In the genomic region with DNA sequence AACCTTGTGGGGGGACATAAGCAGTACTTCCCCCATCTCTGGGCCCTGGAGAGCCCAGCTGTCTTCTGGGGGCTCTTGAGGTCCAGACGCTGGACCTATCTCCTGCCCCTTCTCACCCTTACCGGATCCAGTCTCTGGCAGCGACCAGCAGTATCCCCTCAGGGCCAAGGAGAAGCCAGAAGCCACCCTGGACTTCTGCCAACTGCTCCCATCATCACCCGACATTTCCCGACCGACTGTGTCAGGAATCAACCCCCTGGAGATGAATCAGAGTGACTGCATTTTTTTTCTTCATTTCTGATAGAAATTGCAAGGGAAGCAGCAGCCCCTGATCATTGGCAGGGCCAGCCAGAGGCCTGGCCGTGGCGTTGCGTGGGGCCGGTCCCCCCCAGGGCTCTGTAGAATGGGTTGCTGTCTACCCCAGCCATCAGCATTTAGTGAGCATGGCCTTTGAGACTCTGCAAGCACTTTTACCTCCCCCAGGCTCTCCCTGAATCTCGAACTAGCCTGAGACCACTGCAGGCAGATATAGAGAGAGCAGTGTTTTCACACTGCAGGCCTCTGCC, we compare ENCODE assay signal across 11 cellular contexts. TPM values are rescaled to one million over a fixed set of nuclear protein-coding genes. Genes with fewer than 3 reads are reported as not detected.
DNase-seq lines count a peak whose midpoint lies in the region; ATAC-seq and TF ChIP-seq lines count a peak whose summit lies in the region.
"Had no signal": no experiment of that assay in that cellular context is flagged by ENCODE, and none has a peak within 500 bp of the region (broad histone marks: within the 10 kb centered on the region; RNA-seq: fewer than 3 reads in every experiment).

No MANE protein-coding gene starts in this region.

- H3K27me3 Mint-ChIP-seq in nephron (ENCODE audit: low read depth) (peaks cover 33% of the 10 kb centered on the region), endodermal cell (ENCODE audit: insufficient read depth) (peaks cover 18% of the 10 kb centered on the region)
- H3K27me3 Mint-ChIP-seq in activated T-helper 17 cell treated with anti-CD3 and anti-CD28 coated beads, Interleukin-2, amount 50 U/mL, for 72 hours = no peaks in the 10 kb centered on the region
- H3K27me3 Mint-ChIP-seq: activated CD4-positive, alpha-beta T cell treated with anti-CD3 and anti-CD28 coated beads for 36 hours had no signal

- H3K27ac Mint-ChIP-seq in nephron (peak overlapping the region; percentile 67 to 81 (median 72)), endodermal cell (no peak overlapping the region)
- H3K27ac Mint-ChIP-seq in activated T-helper 17 cell treated with anti-CD3 and anti-CD28 coated beads, Interleukin-2, amount 50 U/mL, for 72 hours = no peak overlapping the region
- H3K27ac Mint-ChIP-seq: activated CD4-positive, alpha-beta T cell treated with anti-CD3 and anti-CD28 coated beads for 36 hours had no signal

- H3K9ac ChIP-seq in endodermal cell (ENCODE audit: extremely low read depth, low read length, poor library complexity, severe bottlenecking) = no peak overlapping the region

- TF ChIP-seq CTCF in nephron (IDR thresholded peaks at IDR 0.05; ENCODE audit: unreplicated experiment in 3 of 3) = no peak
- no peak for TF ChIP-seq CTCF in endodermal cell (conservative IDR thresholded peaks at IDR 0.05)

- DNase-seq in ELR (ENCODE audit: low read depth) (peak; percentile 94), M059J (ENCODE audit: low read depth) (peak; percentile 91), astrocyte of the hippocampus (ENCODE audit: low read depth, low spot score) (peak; percentile 84), endodermal cell (no peak)
- DNase-seq in stimulated activated CD4-positive, alpha-beta T cell treated with anti-CD3 and anti-CD28 coated beads, Interleukin-2, amount 100 ng/mL, for 48 hours = no peak
- DNase-seq: activated CD4-positive, alpha-beta T cell treated with anti-CD3 and anti-CD28 coated beads for 36 hours; DMS53; uterus had no signal

- H3K4me1 Mint-ChIP-seq in nephron (peaks cover 58% of the 10 kb centered on the region), endodermal cell (peaks cover 7% of the 10 kb centered on the region)
- H3K4me1 Mint-ChIP-seq in activated T-helper 17 cell treated with anti-CD3 and anti-CD28 coated beads, Interleukin-2, amount 50 U/mL, for 72 hours = peaks cover 18% of the 10 kb centered on the region

- H3K4me3 Mint-ChIP-seq in nephron (no peak overlapping the region), endodermal cell (no peak overlapping the region)
- no peak overlapping the region for H3K4me3 Mint-ChIP-seq in activated T-helper 17 cell treated with anti-CD3 and anti-CD28 coated beads, Interleukin-2, amount 50 U/mL, for 72 hours
- H3K4me3 Mint-ChIP-seq: activated CD4-positive, alpha-beta T cell treated with anti-CD3 and anti-CD28 coated beads for 36 hours had no signal

- H3K9me3 Mint-ChIP-seq in nephron = no peaks in the 10 kb centered on the region
- H3K9me3 Mint-ChIP-seq in endodermal cell = no peaks in the 10 kb centered on the region
- no peaks in the 10 kb centered on the region for H3K9me3 Mint-ChIP-seq in activated T-helper 17 cell treated with anti-CD3 and anti-CD28 coated beads, Interleukin-2, amount 50 U/mL, for 72 hours

- H3K36me3 ChIP-seq in endodermal cell (ENCODE audit: control insufficient read depth, insufficient read depth, low read length) = no peaks in the 10 kb centered on the region
- H3K36me3 ChIP-seq: uterus had no signal

- no peaks in the 10 kb centered on the region for H3K4me1 ChIP-seq in endodermal cell (ENCODE audit: control insufficient read depth, insufficient read depth, low read length)
- H3K4me1 ChIP-seq: uterus had no signal

- H3K4me3 ChIP-seq in endodermal cell (ENCODE audit: low read length) = no peak overlapping the region
- H3K4me3 ChIP-seq: uterus had no signal

- no peak overlapping the region for H3K27ac ChIP-seq in endodermal cell (ENCODE audit: low read depth, low read length)
- H3K27ac ChIP-seq: uterus had no signal

- WGBS in endodermal cell (ENCODE audit: insufficient coverage in 1 of 2, insufficient read length in 1 of 2), 2 experiments = 88 to 89% methylated on average over 9 to 11 of the region's 11 CpGs

- no peaks in the 10 kb centered on the region for H3K36me3 Mint-ChIP-seq in nephron (ENCODE audit: low read depth)
- no peaks in the 10 kb centered on the region for H3K36me3 Mint-ChIP-seq in endodermal cell (ENCODE audit: low read depth)
- peaks cover 2% of the 10 kb centered on the region for H3K36me3 Mint-ChIP-seq in activated T-helper 17 cell treated with anti-CD3 and anti-CD28 coated beads, Interleukin-2, amount 50 U/mL, for 72 hours (ENCODE audit: low read depth)

- ATAC-seq in activated T-helper 17 cell treated with anti-CD3 and anti-CD28 coated beads, Interleukin-2, amount 50 U/mL, for 72 hours (replicated peaks) = no peak
- ATAC-seq: activated CD4-positive, alpha-beta T cell treated with anti-CD3 and anti-CD28 coated beads for 36 hours had no signal

- peaks cover 9% of the 10 kb centered on the region for H3K27me3 ChIP-seq in endodermal cell (ENCODE audit: control insufficient read depth, insufficient read depth, low read length, poor library complexity, severe bottlenecking)
- H3K27me3 ChIP-seq: uterus had no signal

- no peaks in the 10 kb centered on the region for H3K9me3 ChIP-seq in endodermal cell (ENCODE audit: control insufficient read depth, low read length)
- H3K9me3 ChIP-seq: uterus had no signal

RNA-seq across cellular contexts. Expression of gene LIF, which starts 5.2 kb away (rescaled TPM):
- 7.5 and 9.9 TPM in 2 replicates for total RNA-seq in M059J (2014; rRNA removed; shearing (Covaris generic))
- under 1 TPM; 0.31 to 0.77 TPM for total RNA-seq in endodermal cell
- polyA plus RNA-seq in endodermal cell (2013, experiment 1 of 2) = 0.78 TPM
- 0.87 TPM for polyA plus RNA-seq in endodermal cell (2013, experiment 2 of 2)
- 100 to 1,000 TPM; 175 to 300 TPM for total RNA-seq in activated T-helper 17 cell treated with anti-CD3 and anti-CD28 coated beads, Interleukin-2, amount 50 U/mL, for 72 hours

RNA-seq across cellular contexts. Expression of gene OSM, which starts 14.9 kb away (rescaled TPM):
- not detected in 2 replicates for total RNA-seq in M059J (2014; rRNA removed; shearing (Covaris generic))
- not detected for total RNA-seq in endodermal cell
- not detected for polyA plus RNA-seq in endodermal cell (2013, experiment 1 of 2)
- polyA plus RNA-seq in endodermal cell (2013, experiment 2 of 2) = not detected
- 10 to 100 TPM; 41.1 to 88.6 TPM for total RNA-seq in activated T-helper 17 cell treated with anti-CD3 and anti-CD28 coated beads, Interleukin-2, amount 50 U/mL, for 72 hours
- total RNA-seq: myocyte had no signal

RNA-seq across cellular contexts. Expression of gene CASTOR1, which starts 37.6 kb away (rescaled TPM):
- 2.8 and 4.5 TPM in 2 replicates for total RNA-seq in M059J (2014; rRNA removed; shearing (Covaris generic))
- 10 to 100 TPM; 19.2 to 19.5 TPM for total RNA-seq in endodermal cell
- polyA plus RNA-seq in endodermal cell (2013, experiment 1 of 2) = 8.4 TPM
- 10.1 TPM for polyA plus RNA-seq in endodermal cell (2013, experiment 2 of 2)
- 1 to 10 TPM; 4.6 to 4.8 TPM for total RNA-seq in activated T-helper 17 cell treated with anti-CD3 and anti-CD28 coated beads, Interleukin-2, amount 50 U/mL, for 72 hours

Comparison
In these comparisons a context has a peak if more than half of its experiments do, and no peak if none do; other contexts are left out.
1. DNase-seq: peak in ELR (single experiment), M059J (single experiment) and astrocyte of the hippocampus (single experiment); none in endodermal cell (single experiment) and stimulated activated CD4-positive, alpha-beta T cell treated with anti-CD3 and anti-CD28 coated beads, Interleukin-2, amount 100 ng/mL, for 48 hours (0 of 2).
2. H3K27ac Mint-ChIP-seq: peak in nephron (3 of 3); none in endodermal cell (single experiment) and activated T-helper 17 cell treated with anti-CD3 and anti-CD28 coated beads, Interleukin-2, amount 50 U/mL, for 72 hours (single experiment).
3. RNA of gene LIF, which starts 5.2 kb away (total RNA-seq): 175 to 300 TPM in activated T-helper 17 cell treated with anti-CD3 and anti-CD28 coated beads, Interleukin-2, amount 50 U/mL, for 72 hours; 7.5 to 9.9 TPM in M059J and 0.31 to 0.77 TPM in endodermal cell; every median in the first group is over 10 times any median in the second.
4. RNA of gene OSM, which starts 14.9 kb away (total RNA-seq): 41.1 to 88.6 TPM in activated T-helper 17 cell treated with anti-CD3 and anti-CD28 coated beads, Interleukin-2, amount 50 U/mL, for 72 hours; not detected in M059J and not detected in endodermal cell; every median in the first group is over 10 times any median in the second.